17 cellular contexts compared by ENCODE assay signal in genomic region chr3:64642327-64643151, GRCh38. TPM values are rescaled to one million over a fixed set of nuclear protein-coding genes. Genes with fewer than 3 reads are reported as not detected.
DNase-seq lines count a peak whose midpoint lies in the region; ATAC-seq and TF ChIP-seq lines count a peak whose summit lies in the region.
"Had no signal": no experiment of that assay in that cellular context is flagged by ENCODE, and none has a peak within 500 bp of the region (broad histone marks: within the 10 kb centered on the region; RNA-seq: fewer than 3 reads in every experiment).

No MANE protein-coding gene starts in this region.

- TF ChIP-seq POLR2A in tibial nerve (IDR thresholded peaks at IDR 0.05) (no peak), suprapubic skin (IDR thresholded peaks at IDR 0.05) (no peak)

- TF ChIP-seq EP300 in tibial nerve (IDR thresholded peaks at IDR 0.05) (no peak), suprapubic skin (IDR thresholded peaks at IDR 0.05) (no peak)

- H3K36me3 ChIP-seq in tibial nerve = peaks cover 0 to 32% (median 0%) of the 10 kb centered on the region in 3 donors
- H3K36me3 ChIP-seq in suprapubic skin = no peaks in the 10 kb centered on the region
- H3K36me3 ChIP-seq: BLaER1 had no signal

- DNase-seq in NCI-H1417 treated with DMSO at 0.1 percent for 48 hours (lab: John Stamatoyannopoulos, UW) = peak; percentile 68
- DNase-seq in SW480 (ENCODE audit: low spot score) = peak; percentile 36
- peak; percentile 94 for DNase-seq in left kidney (ENCODE audit: low read depth, low spot score)
- DNase-seq in tibial nerve (ENCODE audit: low spot score in 2 of 2) = no peak
- no peak for DNase-seq in activated T-cell treated with anti-CD3 and anti-CD28 coated beads, Interleukin-2, amount 50 U/mL, for 4 hours
- no peak for DNase-seq in suprapubic skin (ENCODE audit: low spot score in 2 of 2)
- DNase-seq in natural killer cell treated with Interleukin-12 subunit alpha and Interleukin-12 subunit beta and Interleukin-15 and Interleukin-18, amount 100 ng/mL, for 72 hours (ENCODE audit: low spot score) = no peak
- DNase-seq: activated CD8-positive, alpha-beta T cell treated with anti-CD3 and anti-CD28 coated beads for 36 hours; midbrain; NCI-H2107; psoas muscle; testis had no signal

- TF ChIP-seq CTCF in tibial nerve (IDR thresholded peaks at IDR 0.05) (no peak), suprapubic skin (IDR thresholded peaks at IDR 0.05) (no peak)

- H3K27me3 Mint-ChIP-seq in activated T-cell treated with anti-CD3 and anti-CD28 coated beads, Interleukin-2, amount 50 U/mL, for 4 hours (ENCODE audit: low read depth) = no peaks in the 10 kb centered on the region
- H3K27me3 Mint-ChIP-seq in natural killer cell treated with Interleukin-12 subunit alpha and Interleukin-12 subunit beta and Interleukin-15 and Interleukin-18, amount 100 ng/mL, for 72 hours = no peaks in the 10 kb centered on the region
- H3K27me3 Mint-ChIP-seq: activated CD8-positive, alpha-beta T cell treated with anti-CD3 and anti-CD28 coated beads for 36 hours; dendritic cell treated with granulocyte-macrophage colony-stimulating factor and Interleukin-4, amounts not matched to agents 40 ng/mL and 50 ng/mL, for 4 days had no signal

- H3K4me3 Mint-ChIP-seq in activated T-cell treated with anti-CD3 and anti-CD28 coated beads, Interleukin-2, amount 50 U/mL, for 4 hours = no peak overlapping the region
- no peak overlapping the region for H3K4me3 Mint-ChIP-seq in natural killer cell treated with Interleukin-12 subunit alpha and Interleukin-12 subunit beta and Interleukin-15 and Interleukin-18, amount 100 ng/mL, for 72 hours
- H3K4me3 Mint-ChIP-seq: activated CD8-positive, alpha-beta T cell treated with anti-CD3 and anti-CD28 coated beads for 36 hours; dendritic cell treated with granulocyte-macrophage colony-stimulating factor and Interleukin-4, amounts not matched to agents 40 ng/mL and 50 ng/mL, for 4 days had no signal

- H3K9me3 ChIP-seq in tibial nerve (no peaks in the 10 kb centered on the region), suprapubic skin (no peaks in the 10 kb centered on the region)
- H3K9me3 ChIP-seq: ascending aorta, BLaER1, psoas muscle, testis had no signal

- peak overlapping the region in 3 of 4 donors; percentile 42 to 60 (median 45) for H3K27ac ChIP-seq in tibial nerve
- H3K27ac ChIP-seq in suprapubic skin = no peak overlapping the region
- H3K27ac ChIP-seq: ascending aorta, BLaER1, psoas muscle, testis had no signal

- H3K4me3 ChIP-seq in tibial nerve = no peak overlapping the region
- H3K4me3 ChIP-seq in suprapubic skin = no peak overlapping the region
- H3K4me3 ChIP-seq: ascending aorta, BLaER1, GM12878, psoas muscle, testis had no signal

- H3K4me1 Mint-ChIP-seq in activated T-cell treated with anti-CD3 and anti-CD28 coated beads, Interleukin-2, amount 50 U/mL, for 4 hours (ENCODE audit: low read depth) = no peaks in the 10 kb centered on the region
- no peaks in the 10 kb centered on the region for H3K4me1 Mint-ChIP-seq in natural killer cell treated with Interleukin-12 subunit alpha and Interleukin-12 subunit beta and Interleukin-15 and Interleukin-18, amount 100 ng/mL, for 72 hours (ENCODE audit: low read depth in 2 of 2)

- H3K36me3 Mint-ChIP-seq in activated T-cell treated with anti-CD3 and anti-CD28 coated beads, Interleukin-2, amount 50 U/mL, for 4 hours (ENCODE audit: insufficient read depth) = no peaks in the 10 kb centered on the region
- no peaks in the 10 kb centered on the region for H3K36me3 Mint-ChIP-seq in natural killer cell treated with Interleukin-12 subunit alpha and Interleukin-12 subunit beta and Interleukin-15 and Interleukin-18, amount 100 ng/mL, for 72 hours

- WGBS in tibial nerve, 2 donors = 70 to 74% methylated on average over 18 of the region's 18 CpGs
- WGBS in suprapubic skin = 84% methylated on average over 18 of the region's 18 CpGs

- H3K4me1 ChIP-seq in tibial nerve (peaks cover 0 to 12% (median 5%) of the 10 kb centered on the region in 4 donors), suprapubic skin (no peaks in the 10 kb centered on the region)
- H3K4me1 ChIP-seq: psoas muscle, testis had no signal

- H3K27ac Mint-ChIP-seq in natural killer cell treated with Interleukin-12 subunit alpha and Interleukin-12 subunit beta and Interleukin-15 and Interleukin-18, amount 100 ng/mL, for 72 hours = no peak overlapping the region
- H3K27ac Mint-ChIP-seq: activated CD8-positive, alpha-beta T cell treated with anti-CD3 and anti-CD28 coated beads for 36 hours; dendritic cell treated with granulocyte-macrophage colony-stimulating factor and Interleukin-4, amounts not matched to agents 40 ng/mL and 50 ng/mL, for 4 days had no signal

- H3K27me3 ChIP-seq in tibial nerve (no peaks in the 10 kb centered on the region), suprapubic skin (no peaks in the 10 kb centered on the region)
- H3K27me3 ChIP-seq: ascending aorta, BLaER1, testis had no signal

- no peak for ATAC-seq in activated T-cell treated with anti-CD3 and anti-CD28 coated beads, Interleukin-2, amount 50 U/mL, for 4 hours
- ATAC-seq in natural killer cell treated with Interleukin-12 subunit alpha and Interleukin-12 subunit beta and Interleukin-15 and Interleukin-18, amount 100 ng/mL, for 72 hours = no peak
- ATAC-seq: activated CD8-positive, alpha-beta T cell treated with anti-CD3 and anti-CD28 coated beads for 36 hours; GM12878; psoas muscle had no signal

- H3K9me3 Mint-ChIP-seq in activated T-cell treated with anti-CD3 and anti-CD28 coated beads, Interleukin-2, amount 50 U/mL, for 4 hours = peaks cover 4% of the 10 kb centered on the region
- no peaks in the 10 kb centered on the region for H3K9me3 Mint-ChIP-seq in natural killer cell treated with Interleukin-12 subunit alpha and Interleukin-12 subunit beta and Interleukin-15 and Interleukin-18, amount 100 ng/mL, for 72 hours
- H3K9me3 Mint-ChIP-seq: activated CD8-positive, alpha-beta T cell treated with anti-CD3 and anti-CD28 coated beads for 36 hours had no signal

RNA-seq across cellular contexts. Expression of gene ADAMTS9, which starts 45.3 kb away (rescaled TPM):
- total RNA-seq in tibial nerve (100 to 1,000 TPM in 1 of 4 donors, 10 to 100 TPM in 3; 79.1 to 145 (median 95.0) TPM), suprapubic skin (10 to 100 TPM in 2 of 4 donors, 1 to 10 TPM in 2; 7.8 to 32.8 (median 9.3) TPM)
- under 1 TPM in 2 of 3 donors, not detected in 1; 0.08 to 0.11 TPM for total RNA-seq in activated T-cell treated with anti-CD3 and anti-CD28 coated beads, Interleukin-2, amount 50 U/mL, for 4 hours
- not detected for total RNA-seq in natural killer cell treated with Interleukin-12 subunit alpha and Interleukin-12 subunit beta and Interleukin-15 and Interleukin-18, amount 100 ng/mL, for 72 hours
- total RNA-seq: activated CD8-positive, alpha-beta T cell treated with anti-CD3 and anti-CD28 coated beads for 36 hours; GM12878; OCI-LY7 had no signal

Comparison
In these comparisons a context has a peak if more than half of its experiments do, and no peak if none do; other contexts are left out.
1. DNase-seq: peak in NCI-H1417 treated with DMSO at 0.1 percent for 48 hours (single experiment), SW480 (single experiment) and left kidney (single experiment); none in tibial nerve (0 of 2), activated T-cell treated with anti-CD3 and anti-CD28 coated beads, Interleukin-2, amount 50 U/mL, for 4 hours (single experiment), suprapubic skin (0 of 2) and natural killer cell treated with Interleukin-12 subunit alpha and Interleukin-12 subunit beta and Interleukin-15 and Interleukin-18, amount 100 ng/mL, for 72 hours (single experiment).
2. RNA of gene ADAMTS9, which starts 45.3 kb away (total RNA-seq): 79.1 to 145 TPM in tibial nerve and 7.8 to 32.8 TPM in suprapubic skin; 0.08 to 0.11 TPM in activated T-cell treated with anti-CD3 and anti-CD28 coated beads, Interleukin-2, amount 50 U/mL, for 4 hours and not detected in natural killer cell treated with Interleukin-12 subunit alpha and Interleukin-12 subunit beta and Interleukin-15 and Interleukin-18, amount 100 ng/mL, for 72 hours; every median in the first group is over 4 times any median in the second.